Comparison of ENCODE assay signal across 8 cellular contexts in the genomic region with DNA sequence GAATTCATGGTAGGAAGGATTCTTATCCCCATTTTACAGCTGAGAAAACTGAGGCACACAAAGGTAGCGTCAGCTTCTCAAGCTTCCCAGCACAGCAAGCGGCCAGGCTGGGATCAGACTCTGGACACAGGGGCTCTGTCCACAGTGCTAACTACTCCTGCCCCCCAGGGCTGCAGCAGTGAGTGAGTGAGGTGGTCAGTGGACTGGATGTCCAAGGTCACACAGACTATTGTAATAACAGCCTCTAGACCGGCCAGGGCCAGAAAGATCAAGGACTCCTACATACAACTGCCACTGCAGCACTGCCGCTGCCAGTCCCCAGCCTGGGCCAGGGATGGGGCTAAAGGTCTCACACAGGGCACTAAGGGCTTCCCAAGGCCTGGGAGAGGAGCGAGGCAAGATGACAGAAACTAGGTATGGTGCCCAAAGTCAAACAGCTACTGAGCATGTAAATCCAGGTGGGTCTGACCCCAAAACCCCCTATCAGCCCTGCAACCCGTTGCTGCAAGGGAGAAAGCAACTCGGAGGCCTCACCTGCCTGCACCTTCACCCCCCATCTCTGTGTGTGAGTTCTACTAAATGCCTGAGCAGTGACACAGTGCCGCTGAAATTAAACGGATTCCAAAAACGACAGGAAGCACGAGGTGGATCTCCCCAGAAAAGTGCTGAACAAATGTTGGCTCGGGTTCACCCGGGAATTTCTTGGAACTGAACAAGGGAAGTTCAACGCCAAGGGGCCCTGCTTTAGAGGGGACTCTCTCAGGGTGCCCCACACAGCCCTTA.
A peak's percentile ranks its signal among the peaks of the same experiment; 100 is the strongest.
DNase-seq lines count a peak whose midpoint lies in the region; ATAC-seq, FAIRE-seq and TF ChIP-seq lines count a peak whose summit lies in the region.

No MANE protein-coding gene starts in this region.

- no peaks in the 10 kb centered on the region for H3K36me3 ChIP-seq in muscle layer of duodenum (ENCODE audit: control insufficient read depth in 1 of 2, insufficient read depth in 2 of 2, low read length in 2 of 2)

- H3K9me3 ChIP-seq in A549 (no peaks in the 10 kb centered on the region), muscle layer of duodenum (ENCODE audit: control insufficient read depth in 1 of 2, low read length in 2 of 2) (no peaks in the 10 kb centered on the region)

- TF ChIP-seq CTCF in A549 (IDR thresholded peaks at IDR 0.05) (no peak), HL-60 (IDR thresholded peaks at IDR 0.05; ENCODE audit: insufficient read depth, low read length) (no peak), chondrocyte (IDR thresholded peaks at IDR 0.05) (no peak)

- peak overlapping the region; percentile 58 for H3K27ac Mint-ChIP-seq in chondrocyte (ENCODE audit: unreplicated experiment)

- no peak for TF ChIP-seq EP300 in A549 (IDR thresholded peaks at IDR 0.05)

- peak overlapping the region; percentile 95 to 98 for H3K27ac ChIP-seq in A549
- peak overlapping the region; percentile 80 for H3K27ac ChIP-seq in HL-60 (replicated peaks)
- H3K27ac ChIP-seq in muscle layer of duodenum (ENCODE audit: low read length): peak overlapping the region; percentile 76

- H3K4me3 Mint-ChIP-seq in chondrocyte (ENCODE audit: unreplicated experiment): peak overlapping the region; percentile 77

- TF ChIP-seq RAD21 in A549 (conservative IDR thresholded peaks at IDR 0.05 in 1 of 2, IDR thresholded peaks at IDR 0.05 in 1 of 2): no peak

- FAIRE-seq in A549 (lab: Jason Lieb, UNC): no peak

- H3K27me3 Mint-ChIP-seq in chondrocyte (ENCODE audit: low read depth): no peaks in the 10 kb centered on the region

- TF ChIP-seq POLR2A in A549 (IDR thresholded peaks at IDR 0.05; ENCODE audit: low read length): no peak

- WGBS in A549 (ENCODE audit: missing lambda C conversion rate): 33% methylated on average over 11 of the region's 14 CpGs

- H3K4me1 Mint-ChIP-seq in chondrocyte (ENCODE audit: low read depth): peaks cover 42% of the 10 kb centered on the region

- POLR2A ChIA-PET in A549 (lab: Yijun Ruan, JAX): no interaction called here

- no peaks in the 10 kb centered on the region for H3K27me3 ChIP-seq in HL-60 (ENCODE audit: insufficient read depth, poor library complexity, severe bottlenecking)
- H3K27me3 ChIP-seq in muscle layer of duodenum (ENCODE audit: low read depth, low read length): no peaks in the 10 kb centered on the region

- H3K36me3 Mint-ChIP-seq in chondrocyte (ENCODE audit: low read depth): no peaks in the 10 kb centered on the region

- no peak for DNase-seq in A549 (ENCODE audit: low read depth in 1 of 2, low spot score in 1 of 2)
- no peak for DNase-seq in HL-60 (ENCODE audit: low read depth in 1 of 2, low spot score in 1 of 2)
- DNase-seq in chondrocyte (ENCODE audit: low spot score): no peak
- DNase-seq in mucosa of gallbladder (ENCODE audit: low spot score): no peak
- no peak for DNase-seq in occipital lobe (lab: John Stamatoyannopoulos, UW)
- no peak for DNase-seq in NCI-H2081 treated with DMSO at 0.1 percent for 48 hours (lab: John Stamatoyannopoulos, UW)

- H3K4me1 ChIP-seq in A549: peaks cover 54% of the 10 kb centered on the region
- H3K4me1 ChIP-seq in muscle layer of duodenum (ENCODE audit: control insufficient read depth in 1 of 2, insufficient read depth in 2 of 2, low read length in 2 of 2): peaks cover 17 to 24% of the 10 kb centered on the region in 2 donors

- peak overlapping the region; percentile 98 for H3K4me3 ChIP-seq in A549
- peak overlapping the region; percentile 82 for H3K4me3 ChIP-seq in HL-60 (replicated peaks; ENCODE audit: insufficient read depth, low read length)
- H3K4me3 ChIP-seq in muscle layer of duodenum (ENCODE audit: low read depth in 1 of 2, low read length in 2 of 2): peak overlapping the region; percentile 70 to 76

- no peaks in the 10 kb centered on the region for H3K9me3 Mint-ChIP-seq in chondrocyte (ENCODE audit: low read depth)

- CTCF ChIA-PET in A549 (lab: Yijun Ruan, JAX): interaction anchor here (1.6 kb wide), 1 partner anchor 17 kb away, joined by 3 read pairs; no protein-coding TSS in a partner anchor

- H3K4me2 ChIP-seq in A549: peak overlapping the region; percentile 98

- ATAC-seq in A549: peak in 1 of 2 experiments; percentile 1; a peak in 1 of 6 replicates
- no peak for ATAC-seq in HG02798 (IDR thresholded peaks at IDR 0.05; ENCODE audit: poor library complexity, unreplicated experiment)

TF ChIP-seq in A549, 52 proteins besides CTCF, POLR2A, EP300 and RAD21:
- no peak for TF ChIP-seq SREBF2 (IDR thresholded peaks at IDR 0.05)
- 0 out of 2 replicates have a peak, but pooled peaks have one; percentile 44 for TF ChIP-seq CHD4 (IDR thresholded peaks at IDR 0.05; ENCODE audit: borderline replicate concordance)
- peak; percentile 72; the same call in 1 of the 2 replicates for TF ChIP-seq HDAC2 (IDR thresholded peaks at IDR 0.05)
- TF ChIP-seq ZC3H11A (IDR thresholded peaks at IDR 0.05): no peak
- no peak for TF ChIP-seq TP53 (CRISPR knock-in tag; IDR thresholded peaks at IDR 0.05)
- no peak for TF ChIP-seq ZSCAN20 (CRISPR knock-in tag; IDR thresholded peaks at IDR 0.05)
- TF ChIP-seq, protein P1, sequence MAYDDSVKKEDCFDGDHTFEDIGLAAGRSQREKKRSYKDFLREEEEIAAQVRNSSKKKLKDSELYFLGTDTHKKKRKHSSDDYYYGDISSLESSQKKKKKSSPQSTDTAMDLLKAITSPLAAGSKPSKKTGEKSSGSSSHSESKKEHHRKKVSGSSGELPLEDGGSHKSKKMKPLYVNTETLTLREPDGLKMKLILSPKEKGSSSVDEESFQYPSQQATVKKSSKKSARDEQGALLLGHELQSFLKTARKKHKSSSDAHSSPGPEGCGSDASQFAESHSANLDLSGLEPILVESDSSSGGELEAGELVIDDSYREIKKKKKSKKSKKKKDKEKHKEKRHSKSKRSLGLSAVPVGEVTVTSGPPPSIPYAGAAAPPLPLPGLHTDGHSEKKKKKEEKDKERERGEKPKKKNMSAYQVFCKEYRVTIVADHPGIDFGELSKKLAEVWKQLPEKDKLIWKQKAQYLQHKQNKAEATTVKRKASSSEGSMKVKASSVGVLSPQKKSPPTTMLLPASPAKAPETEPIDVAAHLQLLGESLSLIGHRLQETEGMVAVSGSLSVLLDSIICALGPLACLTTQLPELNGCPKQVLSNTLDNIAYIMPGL (CRISPR knock-in tag; IDR thresholded peaks at IDR 0.05; ENCODE audit: borderline replicate concordance): no peak
- no peak for TF ChIP-seq CHD2 (IDR thresholded peaks at IDR 0.05; ENCODE audit: low read length, partially characterized antibody)
- no peak for TF ChIP-seq GATA3 (IDR thresholded peaks at IDR 0.05; ENCODE audit: borderline replicate concordance)
- TF ChIP-seq RFX5 (IDR thresholded peaks at IDR 0.05): no peak
- TF ChIP-seq, protein P2, sequence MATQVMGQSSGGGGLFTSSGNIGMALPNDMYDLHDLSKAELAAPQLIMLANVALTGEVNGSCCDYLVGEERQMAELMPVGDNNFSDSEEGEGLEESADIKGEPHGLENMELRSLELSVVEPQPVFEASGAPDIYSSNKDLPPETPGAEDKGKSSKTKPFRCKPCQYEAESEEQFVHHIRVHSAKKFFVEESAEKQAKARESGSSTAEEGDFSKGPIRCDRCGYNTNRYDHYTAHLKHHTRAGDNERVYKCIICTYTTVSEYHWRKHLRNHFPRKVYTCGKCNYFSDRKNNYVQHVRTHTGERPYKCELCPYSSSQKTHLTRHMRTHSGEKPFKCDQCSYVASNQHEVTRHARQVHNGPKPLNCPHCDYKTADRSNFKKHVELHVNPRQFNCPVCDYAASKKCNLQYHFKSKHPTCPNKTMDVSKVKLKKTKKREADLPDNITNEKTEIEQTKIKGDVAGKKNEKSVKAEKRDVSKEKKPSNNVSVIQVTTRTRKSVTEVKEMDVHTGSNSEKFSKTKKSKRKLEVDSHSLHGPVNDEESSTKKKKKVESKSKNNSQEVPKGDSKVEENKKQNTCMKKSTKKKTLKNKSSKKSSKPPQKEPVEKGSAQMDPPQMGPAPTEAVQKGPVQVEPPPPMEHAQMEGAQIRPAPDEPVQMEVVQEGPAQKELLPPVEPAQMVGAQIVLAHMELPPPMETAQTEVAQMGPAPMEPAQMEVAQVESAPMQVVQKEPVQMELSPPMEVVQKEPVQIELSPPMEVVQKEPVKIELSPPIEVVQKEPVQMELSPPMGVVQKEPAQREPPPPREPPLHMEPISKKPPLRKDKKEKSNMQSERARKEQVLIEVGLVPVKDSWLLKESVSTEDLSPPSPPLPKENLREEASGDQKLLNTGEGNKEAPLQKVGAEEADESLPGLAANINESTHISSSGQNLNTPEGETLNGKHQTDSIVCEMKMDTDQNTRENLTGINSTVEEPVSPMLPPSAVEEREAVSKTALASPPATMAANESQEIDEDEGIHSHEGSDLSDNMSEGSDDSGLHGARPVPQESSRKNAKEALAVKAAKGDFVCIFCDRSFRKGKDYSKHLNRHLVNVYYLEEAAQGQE (IDR thresholded peaks at IDR 0.05): peak; percentile 30; the same call in 1 of the 2 replicates
- TF ChIP-seq KDM1A (IDR thresholded peaks at IDR 0.05; ENCODE audit: low read depth): peak; percentile 95; the same call in 1 of the 2 replicates
